Comparison of ENCODE assay signal across 19 cellular contexts in the genomic region with DNA sequence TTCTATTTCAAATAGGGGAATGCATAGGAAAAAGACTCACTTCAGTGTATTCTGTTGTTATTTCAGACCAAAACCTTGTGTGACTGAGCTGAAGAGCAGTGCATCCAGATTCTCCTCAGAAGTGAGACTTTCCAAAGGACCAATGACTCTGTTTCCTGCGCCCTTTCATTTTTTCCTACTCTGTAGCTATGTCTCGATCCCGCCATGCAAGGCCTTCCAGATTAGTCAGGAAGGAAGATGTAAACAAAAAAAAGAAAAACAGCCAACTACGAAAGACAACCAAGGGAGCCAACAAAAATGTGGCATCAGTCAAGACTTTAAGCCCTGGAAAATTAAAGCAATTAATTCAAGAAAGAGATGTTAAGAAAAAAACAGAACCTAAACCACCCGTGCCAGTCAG. TPM values are rescaled to one million over a fixed set of nuclear protein-coding genes. Genes with fewer than 3 reads are reported as not detected.
DNase-seq lines count a peak whose midpoint lies in the region; ATAC-seq and TF ChIP-seq lines count a peak whose summit lies in the region.
"Had no signal": no experiment of that assay in that cellular context is flagged by ENCODE, and none has a peak within 500 bp of the region (broad histone marks: within the 10 kb centered on the region; RNA-seq: fewer than 3 reads in every experiment).

No MANE protein-coding gene starts in this region.

- H3K4me3 ChIP-seq in GM23338 = no peak overlapping the region
- no peak overlapping the region for H3K4me3 ChIP-seq in fibroblast of lung (replicated peaks in 1 of 4; ENCODE audit: control extremely low read depth in 1 of 4, insufficient read depth in 1 of 4, low read depth in 3 of 4, low read length in 4 of 4)
- no peak overlapping the region for H3K4me3 ChIP-seq in sigmoid colon
- H3K4me3 ChIP-seq: BLaER1 treated with 17β-estradiol and CSF1 and Interleukin-3, amounts not matched to agents 10 nM and 100 nM had no signal

- no peak for TF ChIP-seq POLR2A in sigmoid colon (IDR thresholded peaks at IDR 0.05)

- TF ChIP-seq CTCF in GM23338 (conservative IDR thresholded peaks at IDR 0.05; ENCODE audit: low read depth in 2 of 2) (no peak), WTC11 (IDR thresholded peaks at IDR 0.05) (no peak), fibroblast of lung (conservative IDR thresholded peaks at IDR 0.05 in 1 of 2, IDR thresholded peaks at IDR 0.05 in 1 of 2; ENCODE audit: low read depth in 1 of 2, low read length in 2 of 2) (no peak), sigmoid colon (IDR thresholded peaks at IDR 0.05) (no peak)

- no peaks in the 10 kb centered on the region for H3K9me3 Mint-ChIP-seq in GM23338
- H3K9me3 Mint-ChIP-seq in WTC11 = no peaks in the 10 kb centered on the region
- no peaks in the 10 kb centered on the region for H3K9me3 Mint-ChIP-seq in activated naive CD4-positive, alpha-beta T cell treated with anti-CD3 and anti-CD28 coated beads, Interleukin-2, amount 10 ng/mL, durations not matched to agents 7 days and 5 days
- H3K9me3 Mint-ChIP-seq: CD8-positive, alpha-beta T cell had no signal

- no peaks in the 10 kb centered on the region for H3K9me2 ChIP-seq in GM23338 (ENCODE audit: insufficient read depth)

- intact Hi-C loops in sigmoid colon (cut with DNase I) = no loop called here

- H2AFZ ChIP-seq in GM23338 (no peak overlapping the region), fibroblast of lung (ENCODE audit: low read length) (no peak overlapping the region)

- ATAC-seq in GM23338 (no peak), WTC11 (no peak), HG02973 (IDR thresholded peaks at IDR 0.05; ENCODE audit: unreplicated experiment) (no peak)
- ATAC-seq: CD8-positive, alpha-beta T cell; HepG2 had no signal

- H4K20me1 ChIP-seq in GM23338 (replicated peaks; ENCODE audit: insufficient read depth) (peaks cover 59% of the 10 kb centered on the region), fibroblast of lung (ENCODE audit: control insufficient read depth, extremely low read depth, insufficient read depth, low read length) (no peaks in the 10 kb centered on the region)

- WGBS in sigmoid colon, 2 donors = 69 to 75% methylated on average over 5 of the region's 5 CpGs

- DNase-seq in GM23338 (ENCODE audit: low spot score) (no peak), WTC11 (ENCODE audit: low spot score) (no peak), fibroblast of lung (ENCODE audit: low read depth in 2 of 2) (peak in 1 of 2 donors; percentile 37), sigmoid colon (peak; percentile 3)
- no peak for DNase-seq in stimulated activated CD4-positive, alpha-beta T cell treated with anti-CD3 and anti-CD28 coated beads, Interleukin-2, amount 100 ng/mL, for 24 hours
- DNase-seq in activated CD8-positive, alpha-beta memory T cell treated with anti-CD3 and anti-CD28 coated beads, Interleukin-2, amount 50 U/mL, for 48 hours = no peak
- DNase-seq in activated naive CD4-positive, alpha-beta T cell treated with anti-CD3 and anti-CD28 coated beads, Interleukin-2, amount 10 ng/mL, durations not matched to agents 7 days and 5 days = no peak
- DNase-seq: 8988T; Calu3; CD8-positive, alpha-beta T cell; DMS53; DND-41; EL; GOT3; H7 had no signal

- H3K27me3 Mint-ChIP-seq in GM23338 (ENCODE audit: insufficient read depth, low read depth, poor library complexity) = peaks cover 7% of the 10 kb centered on the region
- no peaks in the 10 kb centered on the region for H3K27me3 Mint-ChIP-seq in WTC11 (ENCODE audit: low read depth)
- peaks cover 13% of the 10 kb centered on the region for H3K27me3 Mint-ChIP-seq in activated naive CD4-positive, alpha-beta T cell treated with anti-CD3 and anti-CD28 coated beads, Interleukin-2, amount 10 ng/mL, durations not matched to agents 7 days and 5 days

- H3K9me3 ChIP-seq in fibroblast of lung (ENCODE audit: control insufficient read depth, insufficient read depth, low read depth, low read length) (no peaks in the 10 kb centered on the region), sigmoid colon (no peaks in the 10 kb centered on the region)
- H3K9me3 ChIP-seq: BLaER1 treated with 17β-estradiol and CSF1 and Interleukin-3, amounts not matched to agents 10 nM and 100 nM had no signal

- TF ChIP-seq EP300 in sigmoid colon (IDR thresholded peaks at IDR 0.05) = no peak

- H3K4me1 Mint-ChIP-seq in GM23338 (peaks cover 6% of the 10 kb centered on the region; the same call in 2 of the 3 replicates), WTC11 (peaks cover 13% of the 10 kb centered on the region)
- peaks cover 8% of the 10 kb centered on the region for H3K4me1 Mint-ChIP-seq in activated naive CD4-positive, alpha-beta T cell treated with anti-CD3 and anti-CD28 coated beads, Interleukin-2, amount 10 ng/mL, durations not matched to agents 7 days and 5 days
- H3K4me1 Mint-ChIP-seq: B cell had no signal

- H3K27ac Mint-ChIP-seq in GM23338 (no peak overlapping the region), WTC11 (peak overlapping the region; percentile 92)
- H3K27ac Mint-ChIP-seq in activated naive CD4-positive, alpha-beta T cell treated with anti-CD3 and anti-CD28 coated beads, Interleukin-2, amount 10 ng/mL, durations not matched to agents 7 days and 5 days = no peak overlapping the region
- H3K27ac Mint-ChIP-seq: B cell; CD8-positive, alpha-beta T cell had no signal

- no peaks in the 10 kb centered on the region for H3K27me3 ChIP-seq in GM23338 (ENCODE audit: insufficient read depth)
- no peaks in the 10 kb centered on the region for H3K27me3 ChIP-seq in fibroblast of lung (ENCODE audit: control insufficient read depth, insufficient read depth, low read length)
- no peaks in the 10 kb centered on the region for H3K27me3 ChIP-seq in sigmoid colon

- H3K9ac ChIP-seq in fibroblast of lung (ENCODE audit: insufficient read depth, low read length) = no peak overlapping the region
- H3K9ac ChIP-seq: BLaER1 treated with 17β-estradiol and CSF1 and Interleukin-3, amounts not matched to agents 10 nM and 100 nM had no signal

- H3K79me2 ChIP-seq in GM23338 (replicated peaks; ENCODE audit: insufficient read depth) (peaks cover 96% of the 10 kb centered on the region), fibroblast of lung (ENCODE audit: control insufficient read depth, insufficient read depth, low read length) (no peaks in the 10 kb centered on the region)

- H3K36me3 Mint-ChIP-seq in GM23338 (ENCODE audit: low read depth) = peaks cover 48% of the 10 kb centered on the region
- peaks cover 37% of the 10 kb centered on the region for H3K36me3 Mint-ChIP-seq in WTC11
- H3K36me3 Mint-ChIP-seq in activated naive CD4-positive, alpha-beta T cell treated with anti-CD3 and anti-CD28 coated beads, Interleukin-2, amount 10 ng/mL, durations not matched to agents 7 days and 5 days = no peaks in the 10 kb centered on the region
- H3K36me3 Mint-ChIP-seq: CD8-positive, alpha-beta T cell had no signal

- H3K27ac ChIP-seq in GM23338 (ENCODE audit: low read depth) (peak overlapping the region; percentile 59; the same call in 1 of the 2 replicates), fibroblast of lung (ENCODE audit: insufficient read depth, low read length) (no peak overlapping the region), sigmoid colon (no peak overlapping the region)
- H3K27ac ChIP-seq: BLaER1 treated with 17β-estradiol and CSF1 and Interleukin-3, amounts not matched to agents 10 nM and 100 nM had no signal

- H3K4me2 ChIP-seq in GM23338 = no peak overlapping the region
- H3K4me2 ChIP-seq in fibroblast of lung (ENCODE audit: extremely low read depth, insufficient read depth, low read length) = peak overlapping the region; percentile 45
- H3K4me2 ChIP-seq: BLaER1 treated with 17β-estradiol and CSF1 and Interleukin-3, amounts not matched to agents 10 nM and 100 nM had no signal

- H3K36me3 ChIP-seq in GM23338 (ENCODE audit: insufficient read depth) = peaks cover 27% of the 10 kb centered on the region
- H3K36me3 ChIP-seq in fibroblast of lung (ENCODE audit: control insufficient read depth, insufficient read depth, low read length) = peaks cover 3% of the 10 kb centered on the region
- peaks cover 0 to 6% (median 0%) of the 10 kb centered on the region in 4 donors for H3K36me3 ChIP-seq in sigmoid colon
- H3K36me3 ChIP-seq: BLaER1 treated with 17β-estradiol and CSF1 and Interleukin-3, amounts not matched to agents 10 nM and 100 nM had no signal

- no peaks in the 10 kb centered on the region for H3F3A ChIP-seq in GM23338 (replicated peaks; ENCODE audit: low read depth)

- peaks cover 13% of the 10 kb centered on the region for H3K4me1 ChIP-seq in GM23338 (ENCODE audit: insufficient read depth)
- H3K4me1 ChIP-seq in fibroblast of lung (ENCODE audit: control insufficient read depth, extremely low read depth, insufficient read depth, low read length) = peaks cover 6% of the 10 kb centered on the region
- no peaks in the 10 kb centered on the region for H3K4me1 ChIP-seq in sigmoid colon

- CTCF ChIA-PET in WTC11 (lab: Charles Lee) = interaction anchor here (0.9 kb wide), 1 partner anchor 21 kb away, joined by 4 read pairs; no protein-coding TSS in a partner anchor
- CTCF ChIA-PET in activated naive CD4-positive, alpha-beta T cell treated with anti-CD3 and anti-CD28 coated beads, Interleukin-2, amount 10 ng/mL, durations not matched to agents 7 days and 5 days (lab: Charles Lee) = no interaction called here

- H3K4me3 Mint-ChIP-seq in GM23338 = no peak overlapping the region
- H3K4me3 Mint-ChIP-seq in WTC11 = no peak overlapping the region
- H3K4me3 Mint-ChIP-seq in activated naive CD4-positive, alpha-beta T cell treated with anti-CD3 and anti-CD28 coated beads, Interleukin-2, amount 10 ng/mL, durations not matched to agents 7 days and 5 days = no peak overlapping the region
- H3K4me3 Mint-ChIP-seq: B cell; CD8-positive, alpha-beta T cell had no signal

- POLR2A ChIA-PET in WTC11 (lab: Charles Lee) = no interaction called here

TF ChIP-seq in WTC11, 78 proteins besides CTCF, POLR2A, EP300 and RAD21 (continues in another document):
- no peak for TF ChIP-seq FOXP1 (CRISPR knock-in tag; IDR thresholded peaks at IDR 0.05; ENCODE audit: borderline replicate concordance)

RNA-seq across cellular contexts. Expression of gene TET1, which starts 12.0 kb away (rescaled TPM):
- 82.5 and 90.5 TPM in 2 replicates for total RNA-seq in GM23338 (2014; rRNA removed; shearing (Covaris generic))
- polyA plus RNA-seq in GM23338 (2016; fragmentation: Nextera tagmentation; extraction: Ambion mirVana) = 32.5 and 37.2 TPM in 2 replicates
- total RNA-seq in WTC11 (2021) = 59.2 to 71.4 TPM (median 62.0 TPM) in 3 replicates
- total RNA-seq in fibroblast of lung = 3.3 and 3.6 TPM in 2 replicates
- polyA plus RNA-seq in fibroblast of lung = 1.2 and 4.7 TPM in 2 replicates
- polyA plus RNA-seq in fibroblast of lung (2012) = 0.41 and 1.9 TPM in 2 replicates
- 2.1 and 5.1 TPM in 2 replicates for polyA minus RNA-seq in fibroblast of lung (ENCODE audit: low replicate concordance)
- total RNA-seq in sigmoid colon = 1 to 10 TPM; 6.4 to 8.9 (median 6.9) TPM
- under 1 TPM in 2 of 3 donors, not detected in 1; under 0.01 to 0.41 TPM for polyA plus RNA-seq in sigmoid colon

RNA-seq across cellular contexts. Expression of gene SLC25A16, which starts 44.8 kb away (rescaled TPM):
- total RNA-seq in GM23338 (2014; rRNA removed; shearing (Covaris generic)) = 11.1 and 12.0 TPM in 2 replicates
- 7.1 and 7.2 TPM in 2 replicates for polyA plus RNA-seq in GM23338 (2016; fragmentation: Nextera tagmentation; extraction: Ambion mirVana)
- total RNA-seq in WTC11 (2021) = 11.1 to 16.8 TPM (median 13.1 TPM) in 3 replicates
- total RNA-seq in fibroblast of lung = 8.2 and 15.7 TPM in 2 replicates
- 24.1 and 29.5 TPM in 2 replicates for polyA plus RNA-seq in fibroblast of lung
- polyA plus RNA-seq in fibroblast of lung (2012) = 12.8 and 13.9 TPM in 2 replicates
- polyA minus RNA-seq in fibroblast of lung (ENCODE audit: low replicate concordance) = 2.5 and 3.1 TPM in 2 replicates
- total RNA-seq in sigmoid colon = 100 to 1,000 TPM in 1 of 4 donors, 10 to 100 TPM in 3; 23.5 to 238 (median 25.1) TPM
- polyA plus RNA-seq in sigmoid colon = 1 to 10 TPM; 7.2 to 9.5 (median 8.0) TPM
